Comparison of ENCODE assay signal across 1 cellular context in genomic region chr19:1606138-1606651, GRCh38.
A peak's percentile ranks its signal among the peaks of the same experiment; 100 is the strongest.
TF ChIP-seq lines count a peak whose summit lies in the region.

No MANE protein-coding gene starts in this region.

TF ChIP-seq in GM12878, 131 proteins besides CTCF, POLR2A, EP300 and RAD21:
- TF ChIP-seq SMARCA5 (IDR thresholded peaks at IDR 0.05), result peak; percentile 92
- TF ChIP-seq RCOR1 (conservative IDR thresholded peaks at IDR 0.05; ENCODE audit: low read depth, low read length), result 0 out of 2 replicates have a peak, but pooled peaks have one; percentile 7
- no peak for TF ChIP-seq ZZZ3 (IDR thresholded peaks at IDR 0.05; ENCODE audit: control insufficient read depth, insufficient read length, low read depth)
- 0 out of 4 replicates have a peak, but pooled peaks of 1 of the 2 experiments have one; percentile 14 for TF ChIP-seq IKZF2 (IDR thresholded peaks at IDR 0.05)
- 0 out of 2 replicates have a peak, but pooled peaks have one; percentile 44 for TF ChIP-seq NBN (IDR thresholded peaks at IDR 0.05)
- peak; percentile 54 for TF ChIP-seq ZNF217 (IDR thresholded peaks at IDR 0.05)
- TF ChIP-seq SP1 (IDR thresholded peaks at IDR 0.05; ENCODE audit: low read depth, low read length), result no peak
- TF ChIP-seq SIN3A (IDR thresholded peaks at IDR 0.05; ENCODE audit: low read depth, low read length), result 0 out of 2 replicates have a peak, but pooled peaks have one; percentile 6
- TF ChIP-seq IKZF1 (conservative IDR thresholded peaks at IDR 0.05), result 0 out of 2 replicates have a peak, but pooled peaks have one; percentile 9
- TF ChIP-seq JUNB (IDR thresholded peaks at IDR 0.05), result peak; percentile 1; the same call in 1 of the 2 replicates
